Comparison of ENCODE assay signal across 8 cellular contexts in the genomic region with DNA sequence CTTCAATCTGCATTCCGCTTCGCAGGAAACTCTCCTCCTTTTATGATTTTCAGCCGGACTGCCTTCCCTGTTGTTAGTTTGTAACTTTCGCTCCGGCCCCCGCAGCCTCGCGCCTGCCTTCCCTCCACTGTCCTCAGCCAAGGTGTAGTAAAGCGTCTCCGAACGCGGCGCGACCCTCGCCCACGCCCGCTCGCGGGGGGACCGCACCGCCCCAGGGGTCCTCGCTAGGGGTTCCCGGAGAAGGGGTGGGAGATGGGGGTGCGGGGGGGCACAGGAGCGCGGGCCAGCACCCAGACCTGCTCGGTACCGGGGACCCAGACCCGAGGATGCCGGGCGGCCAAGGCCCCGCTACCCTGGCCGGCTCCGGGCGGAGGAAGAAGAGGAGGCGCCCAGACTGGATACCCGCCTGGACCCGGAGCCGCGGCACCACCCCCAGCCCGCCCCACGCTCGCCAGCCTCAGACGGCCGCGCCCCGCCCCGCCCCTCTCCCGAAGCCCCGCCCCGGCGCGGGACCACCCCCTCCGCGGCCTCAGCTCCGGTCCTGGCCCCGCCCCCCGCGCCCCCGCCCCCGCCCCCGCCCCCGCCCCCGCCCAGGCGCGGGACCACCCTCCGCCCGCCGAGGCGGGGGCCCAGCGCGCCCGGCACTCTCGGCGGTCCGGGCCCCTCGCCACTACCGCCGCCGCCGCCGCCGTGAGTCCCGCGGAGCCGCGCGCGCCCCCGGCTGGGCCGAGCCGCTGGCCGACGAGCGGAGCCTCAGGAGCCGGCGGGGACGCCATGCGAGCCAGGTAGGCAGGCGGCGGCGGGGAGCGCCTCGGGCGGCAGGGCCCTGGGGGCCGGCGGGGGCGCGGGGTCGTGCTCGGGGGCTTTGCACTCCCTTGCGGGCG. TPM values are rescaled to one million over a fixed set of nuclear protein-coding genes. Genes with fewer than 3 reads are reported as not detected.
DNase-seq lines count a peak whose midpoint lies in the region; ATAC-seq, FAIRE-seq and TF ChIP-seq lines count a peak whose summit lies in the region.

Gene SH3BP4, plus strand, starts transcription at position 632 of the 884 bp plus-strand sequence. CDS start 82,986 bp downstream, outside the sequence.

- FAIRE-seq in HTR-8/SVneo (lab: Jason Lieb, UNC): no peak

- peak within 1 kb of the TSS; percentile 84 for H3K4me3 Mint-ChIP-seq in chondrocyte (ENCODE audit: unreplicated experiment)

- ATAC-seq in HG03521 (IDR thresholded peaks at IDR 0.05; ENCODE audit: unreplicated experiment): no peak

- peak within 1 kb of the TSS; percentile 71 to 96 (median 84) for H3K27ac ChIP-seq in skin epidermis

- H3K4me3 ChIP-seq in AG10803 (ENCODE audit: low read length) (peak within 1 kb of the TSS; percentile 76), skin epidermis (peak within 1 kb of the TSS; percentile 53 to 84 (median 67))

- H3K4me1 Mint-ChIP-seq in chondrocyte (ENCODE audit: low read depth): peaks cover 62% of the 10 kb centered on the region

- TF ChIP-seq CTCF in AG10803 (conservative IDR thresholded peaks at IDR 0.05; ENCODE audit: low read length) (no peak), chondrocyte (IDR thresholded peaks at IDR 0.05) (no peak)

- no peaks in the 10 kb centered on the region for H3K9me3 Mint-ChIP-seq in chondrocyte (ENCODE audit: low read depth)

- DNase-seq in AG10803 (ENCODE audit: low read depth) (peak; percentile 82), HTR-8/SVneo (ENCODE audit: insufficient read length, low spot score) (peak; percentile 83), SW480 (ENCODE audit: low spot score) (peak; percentile 49), chondrocyte (ENCODE audit: low spot score) (no peak), islet precursor cell (peak; percentile 92), GM19240 (ENCODE audit: insufficient read length, low spot score) (no peak)

- no peaks in the 10 kb centered on the region for H3K36me3 Mint-ChIP-seq in chondrocyte (ENCODE audit: low read depth)

- H3K27ac Mint-ChIP-seq in chondrocyte (ENCODE audit: unreplicated experiment): peak within 1 kb of the TSS; percentile 99

- no peaks in the 10 kb centered on the region for H3K27me3 Mint-ChIP-seq in chondrocyte (ENCODE audit: low read depth)

RNA-seq across cellular contexts. Expression of gene SH3BP4, which starts in this region (rescaled TPM):
- total RNA-seq in chondrocyte: 42.4 to 51.9 TPM (median 50.4 TPM) in 3 replicates

Comparison
In these comparisons a context has a peak if more than half of its experiments do, and no peak if none do; other contexts are left out.
1. DNase-seq: peak in AG10803 (single experiment), HTR-8/SVneo (single experiment), SW480 (single experiment) and islet precursor cell (single experiment); none in chondrocyte (single experiment) and GM19240 (single experiment).